Comparison of ENCODE assay signal across 10 cellular contexts in genomic region chr3:140050977-140051957, GRCh38.
DNase-seq lines count a peak whose midpoint lies in the region; ATAC-seq and TF ChIP-seq lines count a peak whose summit lies in the region.
"Had no signal": no experiment of that assay in that cellular context is flagged by ENCODE, and none has a peak within 500 bp of the region (broad histone marks: within the 10 kb centered on the region; RNA-seq: fewer than 3 reads in every experiment).

No MANE protein-coding gene starts in this region.

- no peak overlapping the region for H3K4me3 ChIP-seq in DOHH2 (ENCODE audit: low read length)
- H3K4me3 ChIP-seq in astrocyte of the cerebellum (ENCODE audit: low read depth, low read length): no peak overlapping the region
- no peak overlapping the region for H3K4me3 ChIP-seq in esophagus squamous epithelium

- no peak for TF ChIP-seq POLR2A in esophagus squamous epithelium (IDR thresholded peaks at IDR 0.05)

- no peaks in the 10 kb centered on the region for H3K79me2 ChIP-seq in DOHH2 (ENCODE audit: control insufficient read depth, low read length)

- H3K9me2 ChIP-seq in DOHH2 (replicated peaks; ENCODE audit: control insufficient read depth, low read length): no peaks in the 10 kb centered on the region

- intact Hi-C loops in esophagus squamous epithelium (cut with DNase I): no loop called here

- H4K20me1 ChIP-seq in DOHH2 (ENCODE audit: control insufficient read depth, insufficient read depth, low read depth, low read length): no peaks in the 10 kb centered on the region

- H3K36me3 ChIP-seq in DOHH2 (ENCODE audit: control insufficient read depth, low read length): no peaks in the 10 kb centered on the region
- H3K36me3 ChIP-seq in esophagus squamous epithelium: no peaks in the 10 kb centered on the region

- in situ Hi-C loops in astrocyte of the cerebellum (cut with HindIII; ENCODE audit: low sequenced_read_pairs): no loop called here

- TF ChIP-seq CTCF in DOHH2 (IDR thresholded peaks at IDR 0.05; ENCODE audit: low read depth, low read length, poor library complexity, severe bottlenecking): peak; percentile 34
- peak; percentile 61 for TF ChIP-seq CTCF in astrocyte of the cerebellum (IDR thresholded peaks at IDR 0.05; ENCODE audit: low read depth, low read length, missing control alignments)
- peak in 3 of 6 experiments; percentile 14 to 45 (median 35) for TF ChIP-seq CTCF in esophagus squamous epithelium (IDR thresholded peaks at IDR 0.05)

- DNase-seq in M059J (ENCODE audit: low read depth) (peak; percentile 6), astrocyte of the cerebellum (ENCODE audit: low read depth) (no peak), midbrain (lab: John Stamatoyannopoulos, UW) (peak; percentile 38), esophagus squamous epithelium (lab: John Stamatoyannopoulos, UW) (no peak)
- DNase-seq: activated naive CD8-positive, alpha-beta T cell treated with anti-CD3 and anti-CD28 coated beads, Interleukin-2, amount 10 ng/mL, durations not matched to agents 7 days and 5 days; NCI-H510A had no signal

- peaks cover 3% of the 10 kb centered on the region; the same call in 1 of the 2 replicates for H3K27me3 ChIP-seq in DOHH2 (ENCODE audit: control insufficient read depth, low read length)
- H3K27me3 ChIP-seq in esophagus squamous epithelium: no peaks in the 10 kb centered on the region

- H3K27ac ChIP-seq in DOHH2 (ENCODE audit: low read depth, low read length): no peak overlapping the region
- H3K27ac ChIP-seq in esophagus squamous epithelium: no peak overlapping the region

- no peaks in the 10 kb centered on the region for H3K4me1 ChIP-seq in DOHH2 (ENCODE audit: control insufficient read depth, low read length)
- no peaks in the 10 kb centered on the region for H3K4me1 ChIP-seq in esophagus squamous epithelium

- ATAC-seq in GM18870 (IDR thresholded peaks at IDR 0.05; ENCODE audit: unreplicated experiment): no peak
- no peak for ATAC-seq in GM21528 (IDR thresholded peaks at IDR 0.05; ENCODE audit: low FRiP score, unreplicated experiment)
- ATAC-seq in HG02970 (IDR thresholded peaks at IDR 0.05; ENCODE audit: low FRiP score, unreplicated experiment): no peak

- H3K9me3 ChIP-seq in DOHH2 (ENCODE audit: control insufficient read depth, insufficient read depth, low read length): no peaks in the 10 kb centered on the region
- no peaks in the 10 kb centered on the region for H3K9me3 ChIP-seq in esophagus squamous epithelium

- 36 to 51% methylated on average over 8 to 12 of the region's 12 CpGs for WGBS in esophagus squamous epithelium, 2 donors

- no peak overlapping the region for H3K4me2 ChIP-seq in DOHH2 (ENCODE audit: low read length)

- H3F3A ChIP-seq in DOHH2 (ENCODE audit: control insufficient read depth, insufficient read depth): no peaks in the 10 kb centered on the region

Comparison
In these comparisons a context has a peak if more than half of its experiments do, and no peak if none do; other contexts are left out.
1. DNase-seq: peak in M059J (single experiment) and midbrain (single experiment); none in astrocyte of the cerebellum (single experiment) and esophagus squamous epithelium (single experiment).